Comparison of ENCODE assay signal across 34 cellular contexts in the genomic region with DNA sequence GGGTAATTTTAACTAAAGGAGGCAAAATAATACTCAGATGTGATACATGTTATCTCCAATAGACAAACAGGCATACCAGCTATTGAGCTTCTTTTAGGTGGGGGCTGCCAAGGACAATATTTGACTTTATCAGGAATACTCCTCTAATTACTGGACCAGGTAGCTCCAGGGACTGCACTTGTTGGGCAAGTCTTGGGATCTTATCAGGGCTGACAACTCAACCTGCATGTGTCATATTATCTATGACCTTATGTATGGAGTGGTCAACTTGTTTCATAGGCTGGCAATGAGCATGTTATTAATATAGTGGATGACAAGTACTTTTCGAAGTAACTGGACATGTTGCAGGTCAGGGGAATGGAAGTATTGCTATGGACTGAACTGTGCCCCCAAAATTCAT.
"Had no signal": no experiment of that assay in that cellular context is flagged by ENCODE, and none has a peak within 500 bp of the region (broad histone marks: within the 10 kb centered on the region; RNA-seq: fewer than 3 reads in every experiment).

No MANE protein-coding gene starts in this region.

- DNase-seq: Karpas-422, Kasumi-1, MG63, MM.1S, MV-4-11, NCI-H1048, NCI-H1092, NCI-H1092 treated with DMSO at 0.1 percent for 48 hours, NCI-H1105, NCI-H1105 treated with DMSO at 0.1 percent for 48 hours, NCI-H1417, NCI-H1417 treated with DMSO at 0.1 percent for 48 hours, NCI-H1436, NCI-H1436 treated with DMSO at 0.1 percent for 48 hours, NCI-H146, NCI-H1694, NCI-H1694 treated with DMSO at 0.1 percent for 48 hours, NCI-H187, NCI-H187 treated with DMSO at 0.1 percent for 48 hours, NCI-H1930, NCI-H2029, NCI-H2029 treated with DMSO at 0.1 percent for 48 hours, NCI-H2081, NCI-H2081 treated with DMSO at 0.1 percent for 48 hours, NCI-H2107, NCI-H2171, NCI-H2171 treated with DMSO at 0.1 percent for 48 hours, NCI-H2227 treated with DMSO at 0.1 percent for 48 hours, NCI-H226, NCI-H345, NCI-H446, NCI-H446 treated with DMSO at 0.1 percent for 48 hours, NCI-H510A had no signal

- H3K4me2 ChIP-seq: KMS-11 had no signal

- H3K27me3 ChIP-seq: MG63 had no signal

- H3K4me3 ChIP-seq: MG63 had no signal

- H3K36me3 ChIP-seq: MG63 had no signal

- H3K27ac ChIP-seq: KMS-11 had no signal

- H3K9ac ChIP-seq: KMS-11 had no signal

- H3K9me3 ChIP-seq: MG63 had no signal
